In genomic region chr4:68174389-68174788, GRCh38 we compare ENCODE assay signal across 14 cellular contexts. TPM values are rescaled to one million over a fixed set of nuclear protein-coding genes. Genes with fewer than 3 reads are reported as not detected.
"Had no signal": no experiment of that assay in that cellular context is flagged by ENCODE, and none has a peak within 500 bp of the region (broad histone marks: within the 10 kb centered on the region; RNA-seq: fewer than 3 reads in every experiment).

No MANE protein-coding gene starts in this region.

RNA-seq across cellular contexts. Expression of gene TMPRSS11F, which starts 44.7 kb away (rescaled TPM):
- total RNA-seq: activated B cell treated with CpG ODN at 0.5 μM for 24 hours; activated CD4-positive, alpha-beta memory T cell treated with anti-CD3 and anti-CD28 coated beads for 36 hours; activated CD4-positive, alpha-beta memory T cell treated with anti-CD3 and anti-CD28 coated beads, Interleukin-2, amount 10 ng/mL, durations not matched to agents 7 days and 5 days; activated CD4-positive, alpha-beta T cell treated with anti-CD3 and anti-CD28 coated beads for 36 hours; activated CD4-positive, alpha-beta T cell treated with anti-CD3 and anti-CD28 coated beads, Interleukin-2, amount 10 ng/mL, durations not matched to agents 24 days and 14 days; activated CD4-positive, alpha-beta T cell treated with anti-CD3 and anti-CD28 coated beads, Interleukin-2, amount 10 ng/mL, durations not matched to agents 7 days and 5 days; activated CD8-positive, alpha-beta memory T cell treated with anti-CD3 and anti-CD28 coated beads for 36 hours; activated CD8-positive, alpha-beta memory T cell treated with anti-CD3 and anti-CD28 coated beads, Interleukin-2, amount 10 ng/mL, durations not matched to agents 7 days and 5 days; activated CD8-positive, alpha-beta T cell treated with anti-CD3 and anti-CD28 coated beads for 36 hours; activated CD8-positive, alpha-beta T cell treated with anti-CD3 and anti-CD28 coated beads, Interleukin-2, amount 10 ng/mL, durations not matched to agents 7 days and 5 days; T-helper 1 cell treated with Interleukin-12 subunit alpha and Interleukin-12 subunit beta and Interleukin-4 antibody, amounts not matched to agents 30 ng/mL and 1 ng/mL, for 36 hours; T-helper 17 cell; T-helper 2 cell treated with Interferon-gamma antibody and Interleukin-4, amounts not matched to agents 100 ng/mL and 5 ng/mL, for 36 hours; WTC11 had no signal
